Comparison of ENCODE assay signal across 1 cellular context in genomic region chr1:66542314-66542713, GRCh38.
TF ChIP-seq lines count a peak whose summit lies in the region.

No MANE protein-coding gene starts in this region.

TF ChIP-seq in HepG2, 621 proteins besides CTCF, POLR2A, EP300 and RAD21 (continues in another document):
- TF ChIP-seq GRHL1 (CRISPR knock-in tag; conservative IDR thresholded peaks at IDR 0.05): no peak
- TF ChIP-seq ZNF354B (CRISPR knock-in tag; IDR thresholded peaks at IDR 0.05): no peak
- 0 out of 2 replicates have a peak, but pooled peaks have one; percentile 24 for TF ChIP-seq ZHX2 (IDR thresholded peaks at IDR 0.05; ENCODE audit: low read depth)
- TF ChIP-seq ZHX2 (CRISPR knock-in tag; IDR thresholded peaks at IDR 0.05; ENCODE audit: borderline replicate concordance): no peak
- TF ChIP-seq CEBPB (IDR thresholded peaks at IDR 0.05; ENCODE audit: borderline replicate concordance, low read depth, low read length): peak; percentile 43; the same call in 1 of the 2 replicates
- TF ChIP-seq ARNT (IDR thresholded peaks at IDR 0.05): no peak
- TF ChIP-seq ZNF256 (CRISPR knock-in tag; conservative IDR thresholded peaks at IDR 0.05): no peak
- no peak for TF ChIP-seq KLF12 (CRISPR knock-in tag; IDR thresholded peaks at IDR 0.05; ENCODE audit: borderline replicate concordance)
- TF ChIP-seq HNF1A (IDR thresholded peaks at IDR 0.05; ENCODE audit: low read depth): no peak
- TF ChIP-seq HNF1A (CRISPR knock-in tag; IDR thresholded peaks at IDR 0.05; ENCODE audit: borderline replicate concordance): no peak
- TF ChIP-seq SRSF1 (optimal IDR thresholded peaks at IDR 0.05; ENCODE audit: low read depth, low read length): no peak
- TF ChIP-seq HDAC1 (CRISPR knock-in tag; IDR thresholded peaks at IDR 0.05): no peak
- peak; percentile 93 for TF ChIP-seq ZBTB21 (CRISPR knock-in tag; IDR thresholded peaks at IDR 0.05)
- TF ChIP-seq ZZZ3 (CRISPR knock-in tag; IDR thresholded peaks at IDR 0.05; ENCODE audit: borderline replicate concordance): no peak
- TF ChIP-seq GLI4 (CRISPR knock-in tag; IDR thresholded peaks at IDR 0.05; ENCODE audit: borderline replicate concordance): no peak
- TF ChIP-seq ATF2 (CRISPR knock-in tag; IDR thresholded peaks at IDR 0.05): no peak
- no peak for TF ChIP-seq TFE3 (CRISPR knock-in tag; IDR thresholded peaks at IDR 0.05)
- no peak for TF ChIP-seq NFKBIZ (CRISPR knock-in tag; IDR thresholded peaks at IDR 0.05)
- no peak for TF ChIP-seq SNAI1 (CRISPR knock-in tag; IDR thresholded peaks at IDR 0.05; ENCODE audit: borderline replicate concordance)
- 0 out of 2 replicates have a peak, but pooled peaks have one; percentile 28 for TF ChIP-seq GTF3A (CRISPR knock-in tag; conservative IDR thresholded peaks at IDR 0.05)
- TF ChIP-seq NR3C1 (CRISPR knock-in tag; IDR thresholded peaks at IDR 0.05): no peak
- TF ChIP-seq NR2F2 (IDR thresholded peaks at IDR 0.05; ENCODE audit: borderline replicate concordance, low read depth): no peak
- peak; percentile 20; the same call in 1 of the 2 replicates for TF ChIP-seq ARID5B (CRISPR knock-in tag; IDR thresholded peaks at IDR 0.05)
- no peak for TF ChIP-seq HOXA7 (CRISPR knock-in tag; IDR thresholded peaks at IDR 0.05)
- TF ChIP-seq MBNL3 (CRISPR knock-in tag; conservative IDR thresholded peaks at IDR 0.05): no peak
- TF ChIP-seq MXD4 (CRISPR knock-in tag; IDR thresholded peaks at IDR 0.05): no peak
- peak; percentile 18 for TF ChIP-seq TEAD3 (CRISPR knock-in tag; optimal IDR thresholded peaks at IDR 0.05; ENCODE audit: borderline replicate concordance)
- TF ChIP-seq TARDBP (CRISPR knock-in tag; IDR thresholded peaks at IDR 0.05): no peak
- no peak for TF ChIP-seq ZNF7 (CRISPR knock-in tag; IDR thresholded peaks at IDR 0.05)
- TF ChIP-seq HNF4A (CRISPR knock-in tag; IDR thresholded peaks at IDR 0.05): no peak
- TF ChIP-seq ZNF552 (CRISPR knock-in tag; IDR thresholded peaks at IDR 0.05; ENCODE audit: borderline replicate concordance): no peak
- no peak for TF ChIP-seq MAZ (IDR thresholded peaks at IDR 0.05; ENCODE audit: borderline replicate concordance, low read depth, low read length)
- TF ChIP-seq MAZ (CRISPR knock-in tag; IDR thresholded peaks at IDR 0.05; ENCODE audit: low read depth): no peak
- TF ChIP-seq ZNF597 (CRISPR knock-in tag; IDR thresholded peaks at IDR 0.05): no peak
- TF ChIP-seq ZNF329 (CRISPR knock-in tag; IDR thresholded peaks at IDR 0.05; ENCODE audit: low read depth): no peak
- peak; percentile 39; the same call in 1 of the 2 replicates for TF ChIP-seq HOXA3 (CRISPR knock-in tag; IDR thresholded peaks at IDR 0.05)
- no peak for TF ChIP-seq CSRNP1 (CRISPR knock-in tag; IDR thresholded peaks at IDR 0.05)
- TF ChIP-seq ARID2 (CRISPR knock-in tag; IDR thresholded peaks at IDR 0.05; ENCODE audit: borderline replicate concordance): no peak
- no peak for TF ChIP-seq PAWR (CRISPR knock-in tag; IDR thresholded peaks at IDR 0.05; ENCODE audit: borderline replicate concordance)
- TF ChIP-seq GABPB1 (CRISPR knock-in tag; IDR thresholded peaks at IDR 0.05): no peak
- no peak for TF ChIP-seq ZNF282 (IDR thresholded peaks at IDR 0.05; ENCODE audit: partially characterized antibody)
- TF ChIP-seq DPF2 (CRISPR knock-in tag; IDR thresholded peaks at IDR 0.05; ENCODE audit: borderline replicate concordance, low read depth): no peak
